ENCODE assay signal across 10 cellular contexts in the genomic region with DNA sequence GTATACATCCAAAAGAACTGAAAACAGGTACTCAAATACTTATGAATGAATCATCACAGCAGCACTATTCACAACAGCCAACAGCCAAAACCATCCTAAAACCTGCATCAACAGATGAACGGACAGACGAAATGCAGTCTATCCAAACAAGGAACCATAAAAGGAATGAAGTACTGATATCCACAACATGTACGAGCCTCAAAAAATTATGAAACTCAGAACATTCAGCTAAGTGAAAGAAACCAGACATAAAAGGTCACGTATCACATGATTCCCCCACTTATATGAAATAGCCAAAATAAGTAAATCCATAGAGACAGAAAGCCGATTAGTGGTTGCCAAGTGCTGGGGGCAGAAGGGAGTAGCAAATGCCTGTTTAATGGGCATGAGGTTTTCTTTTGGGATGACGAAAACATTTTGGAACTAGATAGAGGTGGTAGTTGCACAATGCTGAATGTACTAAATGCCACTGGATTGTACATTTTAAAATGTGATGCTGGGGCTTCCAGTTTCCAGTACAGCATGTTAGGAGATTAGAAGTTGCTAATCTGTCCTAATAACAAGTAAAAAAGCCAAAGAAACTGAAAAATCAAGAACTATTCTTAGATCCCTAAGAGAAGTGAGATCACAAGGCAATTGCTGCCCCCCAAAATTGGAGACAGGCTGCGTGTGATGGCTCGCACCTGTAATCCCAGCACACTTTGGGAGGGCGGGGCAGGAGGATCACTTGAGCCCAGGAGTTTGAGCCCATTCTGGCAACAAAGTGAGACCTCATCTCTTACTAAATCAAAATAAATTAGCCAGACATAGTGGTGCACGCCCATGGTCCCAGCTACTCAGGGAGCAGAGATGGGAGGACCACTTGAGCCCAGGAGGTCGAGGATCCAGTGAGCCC. TPM values are rescaled to one million over a fixed set of nuclear protein-coding genes. Genes with fewer than 3 reads are reported as not detected.
A peak's percentile ranks its signal among the peaks of the same experiment; 100 is the strongest.
DNase-seq lines count a peak whose midpoint lies in the region; ATAC-seq and TF ChIP-seq lines count a peak whose summit lies in the region.
"Had no signal": no experiment of that assay in that cellular context is flagged by ENCODE, and none has a peak within 500 bp of the region (broad histone marks: within the 10 kb centered on the region; RNA-seq: fewer than 3 reads in every experiment).

No MANE protein-coding gene starts in this region.

- no peaks in the 10 kb centered on the region for H3K9me3 ChIP-seq in thoracic aorta

- peaks cover 22 to 46% of the 10 kb centered on the region in 2 donors for H3K4me1 ChIP-seq in thoracic aorta (ENCODE audit: control insufficient read depth in 1 of 2, low read depth in 2 of 2)

- H3K27me3 Mint-ChIP-seq in activated CD4-positive, alpha-beta T cell treated with anti-CD3 and anti-CD28 coated beads, Interleukin-2, amount 10 ng/mL, durations not matched to agents 7 days and 5 days = no peaks in the 10 kb centered on the region
- no peaks in the 10 kb centered on the region for H3K27me3 Mint-ChIP-seq in activated naive CD8-positive, alpha-beta T cell

- intact Hi-C loops in cardiac septum (cut with DNase I) = no loop called here

- POLR2A ChIA-PET in activated CD4-positive, alpha-beta T cell treated with anti-CD3 and anti-CD28 coated beads, Interleukin-2, amount 10 ng/mL, durations not matched to agents 7 days and 5 days (lab: Charles Lee) = no interaction called here

- H3K4me3 ChIP-seq in thoracic aorta = peak overlapping the region; percentile 52

- TF ChIP-seq CTCF in thoracic aorta (IDR thresholded peaks at IDR 0.05) = no peak

- peak overlapping the region; percentile 97 for H3K27ac Mint-ChIP-seq in activated CD4-positive, alpha-beta T cell treated with anti-CD3 and anti-CD28 coated beads, Interleukin-2, amount 10 ng/mL, durations not matched to agents 7 days and 5 days
- H3K27ac Mint-ChIP-seq in activated naive CD8-positive, alpha-beta T cell = peak overlapping the region; percentile 68

- no peak for ATAC-seq in thoracic aorta (ENCODE audit: insufficient number of reproducible peaks, low FRiP score, low read depth)
- ATAC-seq in HG03139 (IDR thresholded peaks at IDR 0.05; ENCODE audit: unreplicated experiment) = no peak
- ATAC-seq in HG03520 (IDR thresholded peaks at IDR 0.05; ENCODE audit: unreplicated experiment) = no peak

- DNase-seq in activated CD4-positive, alpha-beta T cell treated with anti-CD3 and anti-CD28 coated beads, Interleukin-2, amount 10 ng/mL, durations not matched to agents 7 days and 5 days = no peak
- DNase-seq in activated CD4-positive, alpha-beta T cell treated with anti-CD3 and anti-CD28 coated beads for 4 hours = no peak
- DNase-seq in cardiac septum (ENCODE audit: low spot score) (peak; percentile 36), thoracic aorta (ENCODE audit: low spot score) (no peak), cortex of kidney (lab: John Stamatoyannopoulos, UW) (no peak)
- DNase-seq: glutamatergic neuron had no signal

- no peaks in the 10 kb centered on the region for H3K27me3 ChIP-seq in thoracic aorta (replicated peaks; ENCODE audit: insufficient read depth)

- peaks cover 74% of the 10 kb centered on the region for H3K4me1 Mint-ChIP-seq in activated CD4-positive, alpha-beta T cell treated with anti-CD3 and anti-CD28 coated beads, Interleukin-2, amount 10 ng/mL, durations not matched to agents 7 days and 5 days
- peaks cover 52% of the 10 kb centered on the region for H3K4me1 Mint-ChIP-seq in activated naive CD8-positive, alpha-beta T cell (ENCODE audit: low read depth)

- H3K36me3 Mint-ChIP-seq in activated CD4-positive, alpha-beta T cell treated with anti-CD3 and anti-CD28 coated beads, Interleukin-2, amount 10 ng/mL, durations not matched to agents 7 days and 5 days (ENCODE audit: low read depth) = peaks cover 40% of the 10 kb centered on the region
- peaks cover 4% of the 10 kb centered on the region for H3K36me3 Mint-ChIP-seq in activated naive CD8-positive, alpha-beta T cell

- H3K4me3 Mint-ChIP-seq in activated CD4-positive, alpha-beta T cell treated with anti-CD3 and anti-CD28 coated beads, Interleukin-2, amount 10 ng/mL, durations not matched to agents 7 days and 5 days = peak overlapping the region; percentile 59
- H3K4me3 Mint-ChIP-seq in activated naive CD8-positive, alpha-beta T cell = peak overlapping the region; percentile 37
- H3K4me3 Mint-ChIP-seq: activated T-helper 1 cell treated with anti-CD3 and anti-CD28 coated beads, Interleukin-12 subunit alpha, Interleukin-12 subunit beta, Interleukin-2, Interleukin-4 antibody, amounts not matched to agents 30 ng/mL and 10 ng/mL and 1 ng/mL, durations not matched to agents 14 hours and 24 hours and 36 hours had no signal

- H3K36me3 ChIP-seq in thoracic aorta = no peaks in the 10 kb centered on the region

- H3K9me3 Mint-ChIP-seq in activated CD4-positive, alpha-beta T cell treated with anti-CD3 and anti-CD28 coated beads, Interleukin-2, amount 10 ng/mL, durations not matched to agents 7 days and 5 days = no peaks in the 10 kb centered on the region
- H3K9me3 Mint-ChIP-seq in activated naive CD8-positive, alpha-beta T cell (ENCODE audit: low read depth) = no peaks in the 10 kb centered on the region
- H3K9me3 Mint-ChIP-seq: activated T-helper 1 cell treated with anti-CD3 and anti-CD28 coated beads, Interleukin-12 subunit alpha, Interleukin-12 subunit beta, Interleukin-2, Interleukin-4 antibody, amounts not matched to agents 30 ng/mL and 10 ng/mL and 1 ng/mL, durations not matched to agents 14 hours and 24 hours and 36 hours had no signal

- peak overlapping the region in 1 of 2 donors; percentile 46 for H3K27ac ChIP-seq in thoracic aorta

- CTCF ChIA-PET in activated CD4-positive, alpha-beta T cell treated with anti-CD3 and anti-CD28 coated beads, Interleukin-2, amount 10 ng/mL, durations not matched to agents 7 days and 5 days (lab: Charles Lee) = interaction anchor here (1.0 kb wide), 2 partner anchors 14 to 65 kb away, joined by 4 to 5 read pairs; no protein-coding TSS in a partner anchor

RNA-seq across cellular contexts. Expression of a gene that starts 25.3 kb away (rescaled TPM):
- total RNA-seq in activated CD4-positive, alpha-beta T cell treated with anti-CD3 and anti-CD28 coated beads, Interleukin-2, amount 10 ng/mL, durations not matched to agents 7 days and 5 days = 100 to 1,000 TPM; 121 to 134 TPM
- total RNA-seq in cardiac septum (59.1 TPM), thoracic aorta (10 to 100 TPM; 78.6 to 81.9 TPM)
